ENCODE assay signal across 17 cellular contexts in the genomic region with DNA sequence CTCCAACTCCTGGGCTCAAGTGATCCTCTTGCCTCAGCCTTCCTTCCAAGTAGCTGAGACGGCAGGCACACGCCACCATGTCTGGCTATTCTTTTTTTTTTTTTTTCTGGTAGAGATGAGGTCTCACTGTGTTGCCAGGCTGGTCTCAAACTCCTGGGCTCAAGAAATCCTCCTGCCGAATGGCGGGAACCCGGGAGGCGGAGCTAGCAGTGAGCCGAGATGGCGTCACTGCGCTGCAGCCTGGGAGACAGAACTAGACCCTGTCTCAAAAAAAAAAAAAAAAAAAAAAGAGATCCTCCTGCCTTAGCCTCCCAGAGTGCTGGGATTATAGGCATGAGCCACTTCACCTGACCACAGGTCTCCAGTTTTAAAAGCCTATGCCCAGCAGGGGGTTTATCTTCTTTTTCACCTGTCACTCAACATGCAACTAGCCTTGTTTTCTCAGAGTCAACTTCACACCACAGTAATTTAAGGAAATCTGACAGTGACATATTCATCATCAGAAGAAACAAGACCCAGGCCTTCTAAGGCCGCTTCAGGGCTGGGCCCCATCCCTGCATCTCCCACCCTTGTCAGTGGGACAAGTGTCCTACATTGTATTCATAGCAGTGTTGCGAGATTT. TPM values are rescaled to one million over a fixed set of nuclear protein-coding genes. Genes with fewer than 3 reads are reported as not detected.
DNase-seq lines count a peak whose midpoint lies in the region; ATAC-seq and TF ChIP-seq lines count a peak whose summit lies in the region.
"Had no signal": no experiment of that assay in that cellular context is flagged by ENCODE, and none has a peak within 500 bp of the region (broad histone marks: within the 10 kb centered on the region; RNA-seq: fewer than 3 reads in every experiment).

No MANE protein-coding gene starts in this region.

- H3K4me3 ChIP-seq in esophagus muscularis mucosa: no peak overlapping the region
- no peak overlapping the region for H3K4me3 ChIP-seq in heart right ventricle

- 94% methylated on average over 11 of the region's 11 CpGs for WGBS in esophagus muscularis mucosa
- WGBS in heart right ventricle, 2 donors: 95 to 96% methylated on average over 11 of the region's 11 CpGs

- peaks cover 0 to 9% (median 4%) of the 10 kb centered on the region in 4 donors for H3K9me3 ChIP-seq in esophagus muscularis mucosa
- H3K9me3 ChIP-seq in heart right ventricle: peaks cover 0 to 11% (median 0%) of the 10 kb centered on the region in 11 donors

- intact Hi-C loops in esophagus muscularis mucosa (cut with DNase I): no loop called here
- intact Hi-C loops in heart right ventricle (cut with DNase I): no loop called here

- CTCF ChIA-PET in HEK293T (lab: Yijun Ruan, JAX): interaction anchor here (0.6 kb wide), 2 partner anchors 9 to 25 kb away, joined by 3 read pairs; no protein-coding TSS in a partner anchor

- H3K36me3 ChIP-seq in esophagus muscularis mucosa (no peaks in the 10 kb centered on the region), heart right ventricle (no peaks in the 10 kb centered on the region)

- POLR2A ChIA-PET in HEK293T (lab: Yijun Ruan, JAX): no interaction called here

- TF ChIP-seq POLR2A in esophagus muscularis mucosa (IDR thresholded peaks at IDR 0.05; ENCODE audit: low read depth): no peak

- TF ChIP-seq EP300 in esophagus muscularis mucosa (IDR thresholded peaks at IDR 0.05): no peak

- H3K27ac ChIP-seq in esophagus muscularis mucosa (replicated peaks in 1 of 4) (no peak overlapping the region), heart right ventricle (no peak overlapping the region)
- H3K27ac ChIP-seq: C4-2B had no signal

- peak; percentile 7 to 24 for DNase-seq in NCI-H187 (lab: John Stamatoyannopoulos, UW)
- DNase-seq in NCI-H187 treated with DMSO at 0.1 percent for 48 hours (lab: John Stamatoyannopoulos, UW): no peak
- DNase-seq in HEK293T (ENCODE audit: extremely low spot score): no peak
- DNase-seq in NCI-H510A (lab: John Stamatoyannopoulos, UW): peak; percentile 30
- peak; percentile 3 for DNase-seq in esophagus muscularis mucosa (ENCODE audit: extremely low spot score)
- no peak for DNase-seq in DMS53 treated with DMSO at 0.1 percent for 48 hours (lab: John Stamatoyannopoulos, UW; ENCODE audit: unreplicated experiment)
- no peak for DNase-seq in heart right ventricle
- DNase-seq: ACHN; CD4-positive, alpha-beta memory T cell; DMS79 treated with DMSO at 0.1 percent for 48 hours; EL; GOT3; H9; HFFc6; IMR-90 had no signal

- H3K4me1 ChIP-seq in esophagus muscularis mucosa (no peaks in the 10 kb centered on the region), heart right ventricle (no peaks in the 10 kb centered on the region)

- TF ChIP-seq CTCF in esophagus muscularis mucosa (IDR thresholded peaks at IDR 0.05) (no peak), heart right ventricle (IDR thresholded peaks at IDR 0.05) (no peak)

- no peak for ATAC-seq in HG03520 (IDR thresholded peaks at IDR 0.05; ENCODE audit: unreplicated experiment)
- ATAC-seq in heart right ventricle: no peak

- H3K27me3 ChIP-seq in esophagus muscularis mucosa (no peaks in the 10 kb centered on the region), heart right ventricle (no peaks in the 10 kb centered on the region)

TF ChIP-seq in HEK293T, 16 proteins besides CTCF, POLR2A, EP300 and RAD21:
- TF ChIP-seq ELF4 (IDR thresholded peaks at IDR 0.05): no peak
- no peak for TF ChIP-seq ARNT (IDR thresholded peaks at IDR 0.05)
- TF ChIP-seq CTBP1 (IDR thresholded peaks at IDR 0.05; ENCODE audit: borderline replicate concordance): no peak
- no peak for TF ChIP-seq SUZ12 (IDR thresholded peaks at IDR 0.05)
- TF ChIP-seq FOXM1 (IDR thresholded peaks at IDR 0.05; ENCODE audit: borderline replicate concordance): no peak
- TF ChIP-seq L3MBTL2 (conservative IDR thresholded peaks at IDR 0.05): no peak
- no peak for TF ChIP-seq NFRKB (IDR thresholded peaks at IDR 0.05)
- TF ChIP-seq, protein P1, sequence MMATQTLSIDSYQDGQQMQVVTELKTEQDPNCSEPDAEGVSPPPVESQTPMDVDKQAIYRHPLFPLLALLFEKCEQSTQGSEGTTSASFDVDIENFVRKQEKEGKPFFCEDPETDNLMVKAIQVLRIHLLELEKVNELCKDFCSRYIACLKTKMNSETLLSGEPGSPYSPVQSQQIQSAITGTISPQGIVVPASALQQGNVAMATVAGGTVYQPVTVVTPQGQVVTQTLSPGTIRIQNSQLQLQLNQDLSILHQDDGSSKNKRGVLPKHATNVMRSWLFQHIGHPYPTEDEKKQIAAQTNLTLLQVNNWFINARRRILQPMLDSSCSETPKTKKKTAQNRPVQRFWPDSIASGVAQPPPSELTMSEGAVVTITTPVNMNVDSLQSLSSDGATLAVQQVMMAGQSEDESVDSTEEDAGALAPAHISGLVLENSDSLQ (IDR thresholded peaks at IDR 0.05): peak; percentile 81
- TF ChIP-seq ZNF384 (IDR thresholded peaks at IDR 0.05): peak; percentile 33; the same call in 1 of the 2 replicates
- no peak for TF ChIP-seq BHLHE40 (IDR thresholded peaks at IDR 0.05; ENCODE audit: borderline replicate concordance)
- TF ChIP-seq FOXA1 (IDR thresholded peaks at IDR 0.05): no peak

RNA-seq across cellular contexts. Expression of a gene that starts 38.3 kb away (rescaled TPM):
- total RNA-seq in esophagus muscularis mucosa (100 to 1,000 TPM in 3 of 4 donors, 10 to 100 TPM in 1; 89.6 to 145 (median 129) TPM), heart right ventricle (10 to 100 TPM; 21.3 to 35.1 (median 25.8) TPM)
- polyA plus RNA-seq in heart right ventricle: 10 to 100 TPM in 1 of 2 donors, 1 to 10 TPM in 1; 9.7 to 27.5 TPM

Comparison
In these comparisons a context has a peak if more than half of its experiments do, and no peak if none do; other contexts are left out.
1. DNase-seq: peak in NCI-H187 (2 of 2), NCI-H510A (single experiment) and esophagus muscularis mucosa (single experiment); none in NCI-H187 treated with DMSO at 0.1 percent for 48 hours (single experiment), HEK293T (single experiment), DMS53 treated with DMSO at 0.1 percent for 48 hours (single experiment) and heart right ventricle (0 of 2).